ENCODE assay signal across 1 cellular context in the genomic region with DNA sequence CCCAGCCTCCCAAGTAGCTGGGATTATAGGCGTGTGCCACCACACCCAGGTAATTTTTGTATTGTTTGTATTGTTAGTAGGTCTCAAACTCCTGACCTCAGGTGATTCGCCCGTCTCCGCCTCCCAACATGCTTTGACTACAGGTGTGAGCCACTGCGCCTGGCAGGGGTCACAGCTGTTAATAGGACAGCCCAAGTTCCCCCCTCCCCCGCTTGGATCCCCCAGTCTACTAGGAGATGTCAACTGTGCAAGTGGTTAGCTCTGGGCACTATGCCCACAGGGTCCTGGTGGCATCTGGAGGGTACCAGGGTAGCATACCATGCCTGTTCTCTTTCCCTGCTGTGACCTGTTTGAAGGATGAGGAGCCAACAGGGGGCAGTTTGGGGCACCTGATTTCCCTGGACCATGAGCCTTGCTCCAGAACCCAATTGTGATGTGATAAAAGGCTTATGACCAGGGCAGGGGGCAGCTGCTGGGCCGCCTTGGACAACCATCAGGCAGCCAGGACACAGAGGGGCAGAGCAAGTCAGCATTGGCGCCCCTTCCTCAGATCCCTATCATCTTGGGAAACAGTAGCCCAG.
TF ChIP-seq lines count a peak whose summit lies in the region.

A gene with protein sequence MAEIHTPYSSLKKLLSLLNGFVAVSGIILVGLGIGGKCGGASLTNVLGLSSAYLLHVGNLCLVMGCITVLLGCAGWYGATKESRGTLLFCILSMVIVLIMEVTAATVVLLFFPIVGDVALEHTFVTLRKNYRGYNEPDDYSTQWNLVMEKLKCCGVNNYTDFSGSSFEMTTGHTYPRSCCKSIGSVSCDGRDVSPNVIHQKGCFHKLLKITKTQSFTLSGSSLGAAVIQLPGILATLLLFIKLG (plus strand): TSS at position 496 of the 581 bp plus-strand sequence. CDS start 138 bp downstream, outside the sequence.

TF ChIP-seq in HCT116, 20 proteins besides CTCF, POLR2A, EP300 and RAD21:
- TF ChIP-seq YY1 (IDR thresholded peaks at IDR 0.05; ENCODE audit: extremely low read depth, insufficient replicate concordance, low read depth, low read length): no peak
- no peak for TF ChIP-seq EZH2phosphoT487 (IDR thresholded peaks at IDR 0.05; ENCODE audit: borderline replicate concordance)
- TF ChIP-seq, protein P1, sequence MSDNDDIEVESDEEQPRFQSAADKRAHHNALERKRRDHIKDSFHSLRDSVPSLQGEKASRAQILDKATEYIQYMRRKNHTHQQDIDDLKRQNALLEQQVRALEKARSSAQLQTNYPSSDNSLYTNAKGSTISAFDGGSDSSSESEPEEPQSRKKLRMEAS (IDR thresholded peaks at IDR 0.05): no peak
- TF ChIP-seq EGR1 (IDR thresholded peaks at IDR 0.05; ENCODE audit: low read depth): no peak
- no peak for TF ChIP-seq CEBPB (IDR thresholded peaks at IDR 0.05; ENCODE audit: low read depth)
- TF ChIP-seq, protein P2, sequence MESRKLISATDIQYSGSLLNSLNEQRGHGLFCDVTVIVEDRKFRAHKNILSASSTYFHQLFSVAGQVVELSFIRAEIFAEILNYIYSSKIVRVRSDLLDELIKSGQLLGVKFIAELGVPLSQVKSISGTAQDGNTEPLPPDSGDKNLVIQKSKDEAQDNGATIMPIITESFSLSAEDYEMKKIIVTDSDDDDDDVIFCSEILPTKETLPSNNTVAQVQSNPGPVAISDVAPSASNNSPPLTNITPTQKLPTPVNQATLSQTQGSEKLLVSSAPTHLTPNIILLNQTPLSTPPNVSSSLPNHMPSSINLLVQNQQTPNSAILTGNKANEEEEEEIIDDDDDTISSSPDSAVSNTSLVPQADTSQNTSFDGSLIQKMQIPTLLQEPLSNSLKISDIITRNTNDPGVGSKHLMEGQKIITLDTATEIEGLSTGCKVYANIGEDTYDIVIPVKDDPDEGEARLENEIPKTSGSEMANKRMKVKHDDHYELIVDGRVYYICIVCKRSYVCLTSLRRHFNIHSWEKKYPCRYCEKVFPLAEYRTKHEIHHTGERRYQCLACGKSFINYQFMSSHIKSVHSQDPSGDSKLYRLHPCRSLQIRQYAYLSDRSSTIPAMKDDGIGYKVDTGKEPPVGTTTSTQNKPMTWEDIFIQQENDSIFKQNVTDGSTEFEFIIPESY (IDR thresholded peaks at IDR 0.05; ENCODE audit: extremely low read depth, insufficient replicate concordance, low read length): no peak
- TF ChIP-seq, protein P3, sequence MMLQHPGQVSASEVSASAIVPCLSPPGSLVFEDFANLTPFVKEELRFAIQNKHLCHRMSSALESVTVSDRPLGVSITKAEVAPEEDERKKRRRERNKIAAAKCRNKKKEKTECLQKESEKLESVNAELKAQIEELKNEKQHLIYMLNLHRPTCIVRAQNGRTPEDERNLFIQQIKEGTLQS (IDR thresholded peaks at IDR 0.05): no peak
- TF ChIP-seq CBX3 (IDR thresholded peaks at IDR 0.05; ENCODE audit: low read depth): no peak
- TF ChIP-seq SRF (IDR thresholded peaks at IDR 0.05; ENCODE audit: low read depth): no peak
- no peak for TF ChIP-seq EZH2 (IDR thresholded peaks at IDR 0.05)
- no peak for TF ChIP-seq ZFX (IDR thresholded peaks at IDR 0.05)
- TF ChIP-seq TCF7L2 (IDR thresholded peaks at IDR 0.05; ENCODE audit: borderline replicate concordance, extremely low read depth, insufficient read depth, insufficient read length): no peak
- TF ChIP-seq, protein P4, sequence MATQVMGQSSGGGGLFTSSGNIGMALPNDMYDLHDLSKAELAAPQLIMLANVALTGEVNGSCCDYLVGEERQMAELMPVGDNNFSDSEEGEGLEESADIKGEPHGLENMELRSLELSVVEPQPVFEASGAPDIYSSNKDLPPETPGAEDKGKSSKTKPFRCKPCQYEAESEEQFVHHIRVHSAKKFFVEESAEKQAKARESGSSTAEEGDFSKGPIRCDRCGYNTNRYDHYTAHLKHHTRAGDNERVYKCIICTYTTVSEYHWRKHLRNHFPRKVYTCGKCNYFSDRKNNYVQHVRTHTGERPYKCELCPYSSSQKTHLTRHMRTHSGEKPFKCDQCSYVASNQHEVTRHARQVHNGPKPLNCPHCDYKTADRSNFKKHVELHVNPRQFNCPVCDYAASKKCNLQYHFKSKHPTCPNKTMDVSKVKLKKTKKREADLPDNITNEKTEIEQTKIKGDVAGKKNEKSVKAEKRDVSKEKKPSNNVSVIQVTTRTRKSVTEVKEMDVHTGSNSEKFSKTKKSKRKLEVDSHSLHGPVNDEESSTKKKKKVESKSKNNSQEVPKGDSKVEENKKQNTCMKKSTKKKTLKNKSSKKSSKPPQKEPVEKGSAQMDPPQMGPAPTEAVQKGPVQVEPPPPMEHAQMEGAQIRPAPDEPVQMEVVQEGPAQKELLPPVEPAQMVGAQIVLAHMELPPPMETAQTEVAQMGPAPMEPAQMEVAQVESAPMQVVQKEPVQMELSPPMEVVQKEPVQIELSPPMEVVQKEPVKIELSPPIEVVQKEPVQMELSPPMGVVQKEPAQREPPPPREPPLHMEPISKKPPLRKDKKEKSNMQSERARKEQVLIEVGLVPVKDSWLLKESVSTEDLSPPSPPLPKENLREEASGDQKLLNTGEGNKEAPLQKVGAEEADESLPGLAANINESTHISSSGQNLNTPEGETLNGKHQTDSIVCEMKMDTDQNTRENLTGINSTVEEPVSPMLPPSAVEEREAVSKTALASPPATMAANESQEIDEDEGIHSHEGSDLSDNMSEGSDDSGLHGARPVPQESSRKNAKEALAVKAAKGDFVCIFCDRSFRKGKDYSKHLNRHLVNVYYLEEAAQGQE (IDR thresholded peaks at IDR 0.05; ENCODE audit: low read depth): no peak
- no peak for TF ChIP-seq JUND (IDR thresholded peaks at IDR 0.05)
